Comparison of ENCODE assay signal across 21 cellular contexts in the genomic region with DNA sequence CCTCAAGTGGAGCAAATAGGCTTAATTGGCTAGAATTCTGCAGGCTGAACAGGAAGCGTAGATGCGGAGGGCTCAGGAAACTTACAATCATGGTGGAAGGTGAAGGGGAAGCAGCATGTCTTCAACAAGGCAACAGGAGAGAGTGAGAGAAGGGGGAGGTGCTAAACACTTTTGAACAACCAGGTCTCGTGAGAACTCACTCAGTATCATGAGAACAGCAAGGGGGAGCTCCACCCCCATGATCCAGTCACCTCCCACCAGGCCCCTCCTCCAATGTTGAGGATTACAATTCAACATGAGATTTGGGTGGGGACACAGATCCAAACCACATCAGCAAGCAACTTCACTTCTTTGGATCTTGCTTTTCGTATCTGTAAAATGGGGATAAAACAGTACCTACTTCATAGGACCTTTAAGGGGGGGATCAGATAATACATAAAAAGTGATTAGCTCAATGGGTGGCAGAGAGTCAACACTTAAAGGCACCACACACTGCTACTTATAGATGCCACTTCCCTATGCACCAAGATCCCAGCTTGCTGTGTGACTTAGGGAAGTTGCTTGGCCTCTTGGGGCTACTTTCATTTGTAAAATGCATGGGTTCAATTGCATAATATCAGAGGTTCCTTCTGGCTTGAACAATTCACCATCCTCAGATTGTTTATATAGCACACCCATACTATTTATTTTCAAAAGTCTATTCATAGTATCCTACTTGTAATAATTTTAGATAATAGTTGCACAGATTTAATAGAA.
"Had no signal": no experiment of that assay in that cellular context is flagged by ENCODE, and none has a peak within 500 bp of the region (broad histone marks: within the 10 kb centered on the region; RNA-seq: fewer than 3 reads in every experiment).

No MANE protein-coding gene starts in this region.

- H3K4me1 Mint-ChIP-seq: activated naive CD4-positive, alpha-beta T cell treated with anti-CD3 and anti-CD28 coated beads, Interleukin-2, amount 10 ng/mL, durations not matched to agents 7 days and 5 days had no signal

- H3K36me3 Mint-ChIP-seq: activated naive CD4-positive, alpha-beta T cell treated with anti-CD3 and anti-CD28 coated beads, Interleukin-2, amount 10 ng/mL, durations not matched to agents 7 days and 5 days had no signal

- H3K4me3 ChIP-seq: heart left ventricle, lung, prostate gland, smooth muscle cell, suprapubic skin had no signal

- H3K4me3 Mint-ChIP-seq: activated naive CD4-positive, alpha-beta T cell treated with anti-CD3 and anti-CD28 coated beads, Interleukin-2, amount 10 ng/mL, durations not matched to agents 7 days and 5 days; activated T-cell treated with anti-CD3 and anti-CD28 coated beads, Interleukin-2, amount 50 U/mL, for 24 hours; effector memory CD8-positive, alpha-beta T cell had no signal

- ATAC-seq: effector memory CD8-positive, alpha-beta T cell; heart left ventricle; left cardiac atrium; right cardiac atrium; stimulated activated naive CD8-positive, alpha-beta T cell treated with anti-CD3 and anti-CD28 coated beads, Interleukin-15, Interleukin-2, amounts not matched to agents 100 U/mL and 50 U/mL, for 24 hours had no signal

- H3K9me3 ChIP-seq: heart left ventricle, prostate gland, suprapubic skin had no signal

- H3K27ac ChIP-seq: epithelial cell of prostate, heart left ventricle, prostate gland, suprapubic skin, VCaP had no signal

- H3K4me2 ChIP-seq: smooth muscle cell had no signal

- DNase-seq: activated CD4-positive, alpha-beta T cell treated with anti-CD3 and anti-CD28 coated beads, Interleukin-2, amount 50 U/mL, for 48 hours; activated naive CD4-positive, alpha-beta T cell treated with anti-CD3 and anti-CD28 coated beads, Interleukin-2, amount 10 ng/mL, durations not matched to agents 7 days and 5 days; activated T-cell treated with anti-CD3 and anti-CD28 coated beads, Interleukin-2, amount 50 U/mL, for 24 hours; dermis blood vessel endothelial cell; effector memory CD8-positive, alpha-beta T cell; foreskin melanocyte; heart left ventricle; left cardiac atrium; midbrain; right cardiac atrium; stimulated activated CD4-positive, alpha-beta T cell treated with anti-CD3 and anti-CD28 coated beads, Interleukin-4, amount 100 ng/mL, for 4 hours; stimulated activated CD8-positive, alpha-beta memory T cell treated with anti-CD3 and anti-CD28 coated beads, Interleukin-4, amount 100 ng/mL, for 48 hours; stimulated activated naive CD8-positive, alpha-beta T cell treated with anti-CD3 and anti-CD28 coated beads, Interleukin-15, Interleukin-2, amounts not matched to agents 100 U/mL and 50 U/mL, for 24 hours; T1000; trophoblast cell had no signal

- H3K4me1 ChIP-seq: prostate gland, suprapubic skin had no signal

- H3K9me3 Mint-ChIP-seq: activated naive CD4-positive, alpha-beta T cell treated with anti-CD3 and anti-CD28 coated beads, Interleukin-2, amount 10 ng/mL, durations not matched to agents 7 days and 5 days; activated T-cell treated with anti-CD3 and anti-CD28 coated beads, Interleukin-2, amount 50 U/mL, for 24 hours; effector memory CD8-positive, alpha-beta T cell had no signal

- H3K36me3 ChIP-seq: heart left ventricle, prostate gland, suprapubic skin had no signal

- H3K27ac Mint-ChIP-seq: activated naive CD4-positive, alpha-beta T cell treated with anti-CD3 and anti-CD28 coated beads, Interleukin-2, amount 10 ng/mL, durations not matched to agents 7 days and 5 days; activated T-cell treated with anti-CD3 and anti-CD28 coated beads, Interleukin-2, amount 50 U/mL, for 24 hours; effector memory CD8-positive, alpha-beta T cell had no signal
